Comparison of ENCODE assay signal across 22 cellular contexts in the genomic region with DNA sequence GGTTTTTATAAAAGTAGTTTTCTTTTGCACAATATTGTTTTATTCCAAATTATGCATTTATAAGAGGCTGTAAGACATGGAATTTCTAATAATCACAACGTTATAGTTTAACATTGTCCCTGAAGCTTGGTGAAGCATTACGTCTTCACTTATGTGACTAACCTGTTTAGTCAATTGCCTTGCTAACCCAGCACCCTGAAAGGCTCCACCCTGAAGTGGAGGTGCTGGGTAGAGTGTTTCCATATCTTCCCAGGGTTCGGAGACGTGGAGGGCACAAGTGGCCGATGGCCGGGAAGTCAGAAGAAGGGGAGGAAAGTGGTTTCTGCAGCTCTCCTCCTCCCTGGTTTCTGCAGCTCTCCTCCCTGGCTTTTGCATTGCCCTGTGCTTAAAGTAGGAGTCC.
DNase-seq lines count a peak whose midpoint lies in the region; ATAC-seq, FAIRE-seq and TF ChIP-seq lines count a peak whose summit lies in the region.
"Had no signal": no experiment of that assay in that cellular context is flagged by ENCODE, and none has a peak within 500 bp of the region (broad histone marks: within the 10 kb centered on the region; RNA-seq: fewer than 3 reads in every experiment).

No MANE protein-coding gene starts in this region.

- H3K27ac Mint-ChIP-seq in naive B cell = peak overlapping the region in 4 of 6 donors; percentile 22 to 80 (median 69)
- no peak overlapping the region for H3K27ac Mint-ChIP-seq in activated T-helper 2 cell treated with anti-CD3 and anti-CD28 coated beads, Interferon-gamma antibody, Interleukin-2, Interleukin-4, amounts not matched to agents 10 μg/mL and 5 μg/mL and 100 μg/mL, durations not matched to agents 14 hours and 24 hours and 36 hours
- H3K27ac Mint-ChIP-seq in stimulated activated naive B cell treated with anti-CD40 and anti-IgM and Interleukin-4, amounts not matched to agents 10 μg/mL and 1 μg/mL and 100 μg/mL, for 72 hours = no peak overlapping the region
- no peak overlapping the region for H3K27ac Mint-ChIP-seq in activated CD8-positive, alpha-beta memory T cell treated with anti-CD3 and anti-CD28 coated beads, Interleukin-2, amount 10 ng/mL, durations not matched to agents 7 days and 5 days

- peaks cover 2 to 7% of the 10 kb centered on the region in 2 experiments for H4K20me1 ChIP-seq in H1 (replicated peaks in 1 of 2; ENCODE audit: control insufficient read depth in 1 of 2, insufficient read depth in 2 of 2, low read length in 2 of 2)

- no peaks in the 10 kb centered on the region for H3K9me3 ChIP-seq in left ventricle myocardium inferior (replicated peaks)
- no peaks in the 10 kb centered on the region for H3K9me3 ChIP-seq in right atrium auricular region
- no peaks in the 10 kb centered on the region for H3K9me3 ChIP-seq in H1 (ENCODE audit: insufficient read depth in 2 of 2, low read depth in 1 of 2, low read length in 1 of 2)
- H3K9me3 ChIP-seq: SJCRH30 had no signal

- peaks cover 62 to 81% (median 66%) of the 10 kb centered on the region in 3 donors for H3K4me1 Mint-ChIP-seq in naive B cell
- peaks cover 8% of the 10 kb centered on the region for H3K4me1 Mint-ChIP-seq in activated T-helper 2 cell treated with anti-CD3 and anti-CD28 coated beads, Interferon-gamma antibody, Interleukin-2, Interleukin-4, amounts not matched to agents 10 μg/mL and 5 μg/mL and 100 μg/mL, durations not matched to agents 14 hours and 24 hours and 36 hours (ENCODE audit: low read depth)
- H3K4me1 Mint-ChIP-seq in stimulated activated naive B cell treated with anti-CD40 and anti-IgM and Interleukin-4, amounts not matched to agents 10 μg/mL and 1 μg/mL and 100 μg/mL, for 72 hours = peaks cover 47 to 67% of the 10 kb centered on the region in 2 donors
- H3K4me1 Mint-ChIP-seq in activated CD8-positive, alpha-beta memory T cell treated with anti-CD3 and anti-CD28 coated beads, Interleukin-2, amount 10 ng/mL, durations not matched to agents 7 days and 5 days = peaks cover 10% of the 10 kb centered on the region

- TF ChIP-seq CTCF in left ventricle myocardium inferior (IDR thresholded peaks at IDR 0.05; ENCODE audit: borderline replicate concordance) (no peak), right atrium auricular region (IDR thresholded peaks at IDR 0.05) (no peak), H1 (IDR thresholded peaks at IDR 0.05; ENCODE audit: control extremely low read depth in 1 of 3, insufficient read depth in 1 of 3, low read depth in 1 of 3, low read length in 3 of 3) (no peak)

- intact Hi-C loops in left ventricle myocardium inferior (cut with micrococcal nuclease) = no loop called here
- intact Hi-C loops in activated T-helper 2 cell treated with anti-CD3 and anti-CD28 coated beads, Interferon-gamma antibody, Interleukin-2, Interleukin-4, amounts not matched to agents 10 μg/mL and 5 μg/mL and 100 μg/mL, durations not matched to agents 14 hours and 24 hours and 36 hours (cut with micrococcal nuclease) = no loop called here

- peaks cover 11% of the 10 kb centered on the region for H3K79me1 ChIP-seq in H1 (ENCODE audit: low read depth, low read length)

- H3K56ac ChIP-seq in H1 (replicated peaks; ENCODE audit: insufficient read length, low read depth, low read length) = no peak overlapping the region

- ATAC-seq in naive B cell (ENCODE audit: low read depth in 2 of 2) = no peak
- ATAC-seq in stimulated activated naive B cell treated with anti-CD40 and anti-IgM and Interleukin-4, amounts not matched to agents 10 μg/mL and 1 μg/mL and 100 μg/mL, for 72 hours (replicated peaks) = no peak
- no peak for ATAC-seq in activated CD8-positive, alpha-beta memory T cell treated with anti-CD3 and anti-CD28 coated beads, Interleukin-2, amount 10 ng/mL, durations not matched to agents 7 days and 5 days
- ATAC-seq: HCT116 had no signal

- no peak overlapping the region for H3K9ac ChIP-seq in H1 (replicated peaks in 1 of 4; ENCODE audit: extremely low read depth in 1 of 4, low read depth in 3 of 4, low read length in 3 of 4)
- H3K9ac ChIP-seq: GM23248, KMS-11 had no signal

- no peak for TF ChIP-seq RAD21 in H1 (IDR thresholded peaks at IDR 0.05 in 1 of 2, conservative IDR thresholded peaks at IDR 0.05 in 1 of 2; ENCODE audit: low read depth in 2 of 2, low read length in 2 of 2)

- POLR2A ChIA-PET in H1 (lab: Charles Lee; ENCODE audit: partially characterized antibody) = interaction anchor here (1.1 kb wide), 1 partner anchor 71 kb away, joined by 3 read pairs; no protein-coding TSS in a partner anchor

- no peak for TF ChIP-seq POLR2A in H1 (IDR thresholded peaks at IDR 0.05; ENCODE audit: control extremely low read depth in 1 of 2, low read depth in 2 of 2, low read length in 2 of 2)

- H3K36me3 ChIP-seq in left ventricle myocardium inferior = no peaks in the 10 kb centered on the region
- no peaks in the 10 kb centered on the region for H3K36me3 ChIP-seq in right atrium auricular region
- no peaks in the 10 kb centered on the region; a peak in 1 of 8 replicates for H3K36me3 ChIP-seq in H1 (ENCODE audit: control insufficient read depth in 2 of 4, insufficient read depth in 4 of 4, low read length in 3 of 4)
- H3K36me3 ChIP-seq: SJCRH30 had no signal

- no peak overlapping the region for H3K4me2 ChIP-seq in H1 (ENCODE audit: insufficient read depth in 1 of 2, low read depth in 2 of 2, low read length in 2 of 2)
- H3K4me2 ChIP-seq: KMS-11 had no signal

- H3K18ac ChIP-seq in H1 (ENCODE audit: extremely low read depth, low read length) = no peak overlapping the region; the same call in 1 of the 2 replicates

- H3K14ac ChIP-seq in H1 (ENCODE audit: insufficient read length) = no peak overlapping the region

- no peak overlapping the region for H3K23ac ChIP-seq in H1 (ENCODE audit: insufficient read length)

- H3K27me3 ChIP-seq in left ventricle myocardium inferior (ENCODE audit: low read depth) (no peaks in the 10 kb centered on the region), right atrium auricular region (no peaks in the 10 kb centered on the region), H1 (replicated peaks in 1 of 4; ENCODE audit: control insufficient read depth in 3 of 4, extremely low read depth in 1 of 4, insufficient read depth in 3 of 4, low read length in 3 of 4) (no peaks in the 10 kb centered on the region)
- H3K27me3 ChIP-seq: SJCRH30 had no signal

- H3K79me2 ChIP-seq in H1 (ENCODE audit: control insufficient read depth in 1 of 2, insufficient read depth in 2 of 2, low read length in 2 of 2) = peaks cover 3 to 96% of the 10 kb centered on the region in 2 experiments; a peak in 3 of 4 replicates

- H2AK5ac ChIP-seq in H1 (ENCODE audit: low read depth, low read length) = no peak overlapping the region

- H3K4me1 ChIP-seq in left ventricle myocardium inferior (peaks cover 76% of the 10 kb centered on the region), right atrium auricular region (peaks cover 0 to 37% of the 10 kb centered on the region in 2 donors), H1 (replicated peaks in 1 of 4; ENCODE audit: control insufficient read depth in 3 of 4, insufficient read depth in 4 of 4, low read length in 3 of 4) (peaks cover 0 to 19% (median 11%) of the 10 kb centered on the region in 4 experiments; a peak in 4 of 7 replicates)
- H3K4me1 ChIP-seq: SJCRH30 had no signal

- no peaks in the 10 kb centered on the region for H3K27me3 Mint-ChIP-seq in naive B cell
- H3K27me3 Mint-ChIP-seq in activated T-helper 2 cell treated with anti-CD3 and anti-CD28 coated beads, Interferon-gamma antibody, Interleukin-2, Interleukin-4, amounts not matched to agents 10 μg/mL and 5 μg/mL and 100 μg/mL, durations not matched to agents 14 hours and 24 hours and 36 hours (ENCODE audit: low read depth) = peaks cover 11% of the 10 kb centered on the region
- H3K27me3 Mint-ChIP-seq in stimulated activated naive B cell treated with anti-CD40 and anti-IgM and Interleukin-4, amounts not matched to agents 10 μg/mL and 1 μg/mL and 100 μg/mL, for 72 hours = no peaks in the 10 kb centered on the region
- peaks cover 18% of the 10 kb centered on the region for H3K27me3 Mint-ChIP-seq in activated CD8-positive, alpha-beta memory T cell treated with anti-CD3 and anti-CD28 coated beads, Interleukin-2, amount 10 ng/mL, durations not matched to agents 7 days and 5 days
- H3K27me3 Mint-ChIP-seq: B cell had no signal

- H3K9me3 Mint-ChIP-seq in naive B cell = no peaks in the 10 kb centered on the region
- no peaks in the 10 kb centered on the region for H3K9me3 Mint-ChIP-seq in activated T-helper 2 cell treated with anti-CD3 and anti-CD28 coated beads, Interferon-gamma antibody, Interleukin-2, Interleukin-4, amounts not matched to agents 10 μg/mL and 5 μg/mL and 100 μg/mL, durations not matched to agents 14 hours and 24 hours and 36 hours
- no peaks in the 10 kb centered on the region for H3K9me3 Mint-ChIP-seq in stimulated activated naive B cell treated with anti-CD40 and anti-IgM and Interleukin-4, amounts not matched to agents 10 μg/mL and 1 μg/mL and 100 μg/mL, for 72 hours
- H3K9me3 Mint-ChIP-seq in activated CD8-positive, alpha-beta memory T cell treated with anti-CD3 and anti-CD28 coated beads, Interleukin-2, amount 10 ng/mL, durations not matched to agents 7 days and 5 days (ENCODE audit: low read depth) = no peaks in the 10 kb centered on the region

- peaks cover 0 to 2% of the 10 kb centered on the region in 2 donors for H3K36me3 Mint-ChIP-seq in naive B cell
- H3K36me3 Mint-ChIP-seq in activated T-helper 2 cell treated with anti-CD3 and anti-CD28 coated beads, Interferon-gamma antibody, Interleukin-2, Interleukin-4, amounts not matched to agents 10 μg/mL and 5 μg/mL and 100 μg/mL, durations not matched to agents 14 hours and 24 hours and 36 hours (ENCODE audit: low read depth) = no peaks in the 10 kb centered on the region
- H3K36me3 Mint-ChIP-seq in stimulated activated naive B cell treated with anti-CD40 and anti-IgM and Interleukin-4, amounts not matched to agents 10 μg/mL and 1 μg/mL and 100 μg/mL, for 72 hours = peaks cover 2 to 11% of the 10 kb centered on the region in 2 donors
- no peaks in the 10 kb centered on the region for H3K36me3 Mint-ChIP-seq in activated CD8-positive, alpha-beta memory T cell treated with anti-CD3 and anti-CD28 coated beads, Interleukin-2, amount 10 ng/mL, durations not matched to agents 7 days and 5 days

- H3K27ac ChIP-seq in left ventricle myocardium inferior (replicated peaks) = peak overlapping the region; percentile 47
- H3K27ac ChIP-seq in right atrium auricular region = no peak overlapping the region
- H3K27ac ChIP-seq in H1 (ENCODE audit: low read depth, low read length) = 0 out of 2 replicates have a peak overlapping the region, but pooled peaks have one; percentile 4
- H3K27ac ChIP-seq: GM23248, KMS-11, RWPE1, SJCRH30 had no signal

- no peak for TF ChIP-seq EP300 in H1 (IDR thresholded peaks at IDR 0.05; ENCODE audit: borderline replicate concordance in 1 of 2, low read depth in 2 of 2, low read length in 2 of 2)

- H2BK12ac ChIP-seq in H1 (ENCODE audit: low read depth, low read length) = no peak overlapping the region

- FAIRE-seq in H1 (lab: Jason Lieb, UNC) = no peak
- FAIRE-seq: G401.6 had no signal

- no peak overlapping the region for H3K4ac ChIP-seq in H1 (replicated peaks; ENCODE audit: insufficient read length, low read depth, low read length)

- no peak overlapping the region for H2BK20ac ChIP-seq in H1 (ENCODE audit: low read length)

- no peak overlapping the region for H4K8ac ChIP-seq in H1 (ENCODE audit: extremely low read depth, insufficient read depth, low read length)

- DNase-seq in left ventricle myocardium inferior (no peak), right atrium auricular region (ENCODE audit: low spot score) (no peak), H1 (ENCODE audit: low read depth in 1 of 2, low spot score in 2 of 2) (no peak), naive B cell (no peak), NCI-H510A treated with DMSO at 0.1 percent for 48 hours (lab: John Stamatoyannopoulos, UW) (no peak)
- no peak for DNase-seq in activated T-helper 2 cell treated with anti-CD3 and anti-CD28 coated beads, Interferon-gamma antibody, Interleukin-2, Interleukin-4, amounts not matched to agents 10 μg/mL and 5 μg/mL and 100 μg/mL, durations not matched to agents 14 hours and 24 hours and 36 hours (ENCODE audit: low spot score)
- no peak for DNase-seq in stimulated activated naive B cell treated with anti-CD40 and anti-IgM and Interleukin-4, amounts not matched to agents 10 μg/mL and 1 μg/mL and 100 μg/mL, for 72 hours
- DNase-seq in activated CD8-positive, alpha-beta memory T cell treated with anti-CD3 and anti-CD28 coated beads, Interleukin-2, amount 10 ng/mL, durations not matched to agents 7 days and 5 days = no peak
- DNase-seq: 8988T, GM23248, NCI-H1417, NCI-H187, NCI-H2107, NCI-H524, NCI-H82, OCI-M1, SJCRH30 had no signal

- H4K5ac ChIP-seq in H1 (ENCODE audit: insufficient read length, low read depth, low read length) = no peak overlapping the region

- CTCF ChIA-PET in H1 (lab: Charles Lee; ENCODE audit: partially characterized antibody) = interaction anchor here (1.3 to 1.6 kb wide), 6 partner anchors 8 to 44 kb away, joined by 3 to 5 read pairs (median 4); no protein-coding TSS in a partner anchor
- CTCF ChIA-PET in activated CD8-positive, alpha-beta memory T cell treated with anti-CD3 and anti-CD28 coated beads, Interleukin-2, amount 10 ng/mL, durations not matched to agents 7 days and 5 days (lab: Charles Lee) = no interaction called here

- no peak overlapping the region for H2BK120ac ChIP-seq in H1 (replicated peaks; ENCODE audit: low read depth, low read length)

- no peak overlapping the region for H2BK15ac ChIP-seq in H1 (ENCODE audit: low read length)

- WGBS in H1 (ENCODE audit: extremely low coverage in 1 of 2, insufficient coverage in 1 of 2, insufficient read length in 1 of 2, insufficient replicate concordance in 2 of 2, low coverage in 1 of 2, low lambda C conversion rate in 2 of 2, missing lambda C conversion rate in 1 of 2), 2 experiments = 87% methylated on average over 6 of the region's 6 CpGs; no CpG with 5 or more reads in 1 of the 2 experiments

- no peaks in the 10 kb centered on the region for H3K23me2 ChIP-seq in H1 (ENCODE audit: low read depth, low read length)

- H4K91ac ChIP-seq in H1 (replicated peaks; ENCODE audit: insufficient read length, low read length) = no peak overlapping the region

- no peak overlapping the region for H2AFZ ChIP-seq in H1 (ENCODE audit: low read length)
- H2AFZ ChIP-seq: GM23248 had no signal

- H3K4me3 Mint-ChIP-seq in naive B cell = peak overlapping the region in 1 of 8 donors; percentile 59
- H3K4me3 Mint-ChIP-seq in activated T-helper 2 cell treated with anti-CD3 and anti-CD28 coated beads, Interferon-gamma antibody, Interleukin-2, Interleukin-4, amounts not matched to agents 10 μg/mL and 5 μg/mL and 100 μg/mL, durations not matched to agents 14 hours and 24 hours and 36 hours (ENCODE audit: low read depth) = no peak overlapping the region
- no peak overlapping the region for H3K4me3 Mint-ChIP-seq in stimulated activated naive B cell treated with anti-CD40 and anti-IgM and Interleukin-4, amounts not matched to agents 10 μg/mL and 1 μg/mL and 100 μg/mL, for 72 hours
- H3K4me3 Mint-ChIP-seq in activated CD8-positive, alpha-beta memory T cell treated with anti-CD3 and anti-CD28 coated beads, Interleukin-2, amount 10 ng/mL, durations not matched to agents 7 days and 5 days = no peak overlapping the region

- H3K4me3 ChIP-seq in left ventricle myocardium inferior (no peak overlapping the region), right atrium auricular region (no peak overlapping the region), H1 (ENCODE audit: extremely low read depth in 1 of 4, insufficient read depth in 2 of 4, low read depth in 3 of 4, low read length in 4 of 4) (no peak overlapping the region)
- H3K4me3 ChIP-seq: GM23248, SJCRH30 had no signal

- no peak overlapping the region for H2BK5ac ChIP-seq in H1 (ENCODE audit: low read depth, low read length)

Comparison
In these comparisons a context has a peak if more than half of its experiments do, and no peak if none do; other contexts are left out.
1. H3K27ac ChIP-seq: peak in left ventricle myocardium inferior (single experiment) and H1 (single experiment); none in right atrium auricular region (0 of 2).
2. H3K27ac Mint-ChIP-seq: peak in naive B cell (4 of 6); none in activated T-helper 2 cell treated with anti-CD3 and anti-CD28 coated beads, Interferon-gamma antibody, Interleukin-2, Interleukin-4, amounts not matched to agents 10 μg/mL and 5 μg/mL and 100 μg/mL, durations not matched to agents 14 hours and 24 hours and 36 hours (single experiment), stimulated activated naive B cell treated with anti-CD40 and anti-IgM and Interleukin-4, amounts not matched to agents 10 μg/mL and 1 μg/mL and 100 μg/mL, for 72 hours (single experiment) and activated CD8-positive, alpha-beta memory T cell treated with anti-CD3 and anti-CD28 coated beads, Interleukin-2, amount 10 ng/mL, durations not matched to agents 7 days and 5 days (single experiment).